ENCODE assay signal across 1 cellular context in genomic region chr7:140060788-140061606, GRCh38.
TF ChIP-seq lines count a peak whose summit lies in the region.

No MANE protein-coding gene starts in this region.

TF ChIP-seq in SK-N-SH treated with all-trans-retinoic acid at 6 μM for 48 hours, 23 proteins besides CTCF, POLR2A, EP300 and RAD21 (continued from another document):
- TF ChIP-seq POU6F1 (CRISPR knock-in tag; IDR thresholded peaks at IDR 0.05; ENCODE audit: borderline replicate concordance, low read depth) (no peak), CREB5 (CRISPR knock-in tag; IDR thresholded peaks at IDR 0.05; ENCODE audit: low read depth) (no peak), PPARA (CRISPR knock-in tag; IDR thresholded peaks at IDR 0.05; ENCODE audit: borderline replicate concordance) (no peak)
